ENCODE assay signal across 21 cellular contexts in the genomic region with DNA sequence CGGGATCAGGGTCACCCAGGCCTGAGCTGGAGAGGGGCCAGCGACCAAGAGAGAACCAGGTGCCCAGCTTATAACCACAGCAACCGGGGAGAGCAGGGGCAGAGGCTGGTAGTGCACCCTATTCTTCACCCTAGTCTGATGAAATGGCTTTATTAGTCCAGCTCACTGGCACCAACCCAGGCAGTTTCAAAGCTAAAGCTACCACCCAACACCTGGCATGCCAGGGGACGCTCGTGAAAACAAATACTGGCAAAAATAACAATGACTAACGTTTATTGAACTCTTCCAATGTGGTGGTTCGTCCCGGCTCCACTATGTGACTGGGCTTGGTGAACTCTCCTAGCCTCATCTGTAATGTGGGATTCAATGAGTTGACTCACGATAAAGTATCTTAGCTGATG. TPM values are rescaled to one million over a fixed set of nuclear protein-coding genes. Genes with fewer than 3 reads are reported as not detected.
A peak's percentile ranks its signal among the peaks of the same experiment; 100 is the strongest.
DNase-seq lines count a peak whose midpoint lies in the region; ATAC-seq, FAIRE-seq and TF ChIP-seq lines count a peak whose summit lies in the region.
"Had no signal": no experiment of that assay in that cellular context is flagged by ENCODE, and none has a peak within 500 bp of the region (broad histone marks: within the 10 kb centered on the region; RNA-seq: fewer than 3 reads in every experiment).

No MANE protein-coding gene starts in this region.

- TF ChIP-seq POLR2A in A549 (IDR thresholded peaks at IDR 0.05; ENCODE audit: low read length), result no peak

- FAIRE-seq in A549 (lab: Jason Lieb, UNC), result no peak
- FAIRE-seq: A204.1 had no signal

- H3K4me3 ChIP-seq in A549, result no peak overlapping the region
- H3K4me3 ChIP-seq in MM.1S (ENCODE audit: low read length), result no peak overlapping the region

- no peak for TF ChIP-seq CTCF in A549 (IDR thresholded peaks at IDR 0.05)
- no peak for TF ChIP-seq CTCF in MM.1S (IDR thresholded peaks at IDR 0.05; ENCODE audit: low read length)

- H4K20me1 ChIP-seq in MM.1S (ENCODE audit: insufficient read depth, low read length), result no peaks in the 10 kb centered on the region

- WGBS in A549 (ENCODE audit: missing lambda C conversion rate), result 41% methylated on average over 9 of the region's 9 CpGs

- H3F3A ChIP-seq in MM.1S (ENCODE audit: insufficient read depth, low read length), result no peaks in the 10 kb centered on the region

- CTCF ChIA-PET in A549 (lab: Yijun Ruan, JAX), result interaction anchor here (0.9 to 4.4 kb wide), 7 partner anchors 9 to 138 kb away, joined by 3 to 18 read pairs (median 5); no protein-coding TSS in a partner anchor

- TF ChIP-seq RAD21 in A549 (conservative IDR thresholded peaks at IDR 0.05 in 1 of 2, IDR thresholded peaks at IDR 0.05 in 1 of 2), result no peak

- TF ChIP-seq EP300 in A549 (IDR thresholded peaks at IDR 0.05), result no peak

- H3K9me3 ChIP-seq in A549, result no peaks in the 10 kb centered on the region
- no peaks in the 10 kb centered on the region for H3K9me3 ChIP-seq in MM.1S (replicated peaks; ENCODE audit: insufficient read depth, low read length)

- peak overlapping the region; percentile 16; the same call in 1 of the 3 replicates for H3K4me2 ChIP-seq in A549
- H3K4me2 ChIP-seq in MM.1S (ENCODE audit: low read depth, low read length), result 0 out of 2 replicates have a peak overlapping the region, but pooled peaks have one; percentile 2

- 0 out of 2 replicates have a peak overlapping the region, but pooled peaks have one; percentile 43 for H2AFZ ChIP-seq in MM.1S (ENCODE audit: low read length)

- H3K27me3 ChIP-seq in MM.1S (replicated peaks; ENCODE audit: insufficient read depth, low read length), result no peaks in the 10 kb centered on the region

- POLR2A ChIA-PET in A549 (lab: Yijun Ruan, JAX), result no interaction called here

- no peaks in the 10 kb centered on the region for H3K79me2 ChIP-seq in MM.1S (ENCODE audit: low read length)

- no peak overlapping the region for H3K9ac ChIP-seq in MM.1S (ENCODE audit: low read length)

- ATAC-seq in A549, result peak; percentile 76 to 79
- ATAC-seq in left lobe of liver, result peak; percentile 90
- no peak for ATAC-seq in HG02798 (IDR thresholded peaks at IDR 0.05; ENCODE audit: poor library complexity, unreplicated experiment)
- ATAC-seq in GM18858 (IDR thresholded peaks at IDR 0.05; ENCODE audit: unreplicated experiment), result no peak
- ATAC-seq: naive thymus-derived CD8-positive, alpha-beta T cell; right cardiac atrium; stimulated activated effector memory CD8-positive, alpha-beta T cell treated with anti-CD3 and anti-CD28 coated beads, Interleukin-12 subunit alpha, Interleukin-12 subunit beta, amount 100 ng/mL, for 72 hours had no signal

- H3K27ac ChIP-seq in A549 (peak overlapping the region in 1 of 2 experiments; percentile 69; a peak in 3 of 6 replicates), MM.1S (ENCODE audit: low read length) (peak overlapping the region; percentile 8; the same call in 1 of the 2 replicates)

- peak in 1 of 2 experiments; percentile 45 for DNase-seq in A549 (ENCODE audit: low read depth in 1 of 2, low spot score in 1 of 2)
- DNase-seq in MM.1S, result peak; percentile 26
- peak; percentile 25 for DNase-seq in SW480 (ENCODE audit: low spot score)
- peak; percentile 89 for DNase-seq in left lobe of liver (ENCODE audit: low spot score)
- no peak for DNase-seq in SKM-1 treated with dmso at 0.1 percent for 144 hours (lab: John Stamatoyannopoulos, UW; ENCODE audit: unreplicated experiment)
- DNase-seq in NOMO-1 (lab: John Stamatoyannopoulos, UW; ENCODE audit: unreplicated experiment in 2 of 2), result no peak
- DNase-seq: amniotic stem cell; CD4-positive, alpha-beta T cell; dermis blood vessel endothelial cell; naive thymus-derived CD8-positive, alpha-beta T cell; NCI-H1694; NCI-H748 treated with DMSO at 0.1 percent for 48 hours; right cardiac atrium; SIG-M5; T-helper 9 cell had no signal

- H3K36me3 ChIP-seq in MM.1S (replicated peaks; ENCODE audit: insufficient read depth, low read length), result no peaks in the 10 kb centered on the region

- H3K4me1 ChIP-seq in A549 (peaks cover 22% of the 10 kb centered on the region; the same call in 2 of the 3 replicates), MM.1S (ENCODE audit: low read length) (peaks cover 8% of the 10 kb centered on the region)

- H3K9me2 ChIP-seq in MM.1S (replicated peaks; ENCODE audit: insufficient read depth, low read length), result no peaks in the 10 kb centered on the region

TF ChIP-seq in A549, 52 proteins besides CTCF, POLR2A, EP300 and RAD21:
- TF ChIP-seq, protein P1, sequence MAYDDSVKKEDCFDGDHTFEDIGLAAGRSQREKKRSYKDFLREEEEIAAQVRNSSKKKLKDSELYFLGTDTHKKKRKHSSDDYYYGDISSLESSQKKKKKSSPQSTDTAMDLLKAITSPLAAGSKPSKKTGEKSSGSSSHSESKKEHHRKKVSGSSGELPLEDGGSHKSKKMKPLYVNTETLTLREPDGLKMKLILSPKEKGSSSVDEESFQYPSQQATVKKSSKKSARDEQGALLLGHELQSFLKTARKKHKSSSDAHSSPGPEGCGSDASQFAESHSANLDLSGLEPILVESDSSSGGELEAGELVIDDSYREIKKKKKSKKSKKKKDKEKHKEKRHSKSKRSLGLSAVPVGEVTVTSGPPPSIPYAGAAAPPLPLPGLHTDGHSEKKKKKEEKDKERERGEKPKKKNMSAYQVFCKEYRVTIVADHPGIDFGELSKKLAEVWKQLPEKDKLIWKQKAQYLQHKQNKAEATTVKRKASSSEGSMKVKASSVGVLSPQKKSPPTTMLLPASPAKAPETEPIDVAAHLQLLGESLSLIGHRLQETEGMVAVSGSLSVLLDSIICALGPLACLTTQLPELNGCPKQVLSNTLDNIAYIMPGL (CRISPR knock-in tag; IDR thresholded peaks at IDR 0.05; ENCODE audit: borderline replicate concordance), result no peak
- TF ChIP-seq GATA3 (IDR thresholded peaks at IDR 0.05; ENCODE audit: borderline replicate concordance), result no peak
- no peak for TF ChIP-seq MAX (IDR thresholded peaks at IDR 0.05)
- no peak for TF ChIP-seq RARB (CRISPR knock-in tag; IDR thresholded peaks at IDR 0.05)
- no peak for TF ChIP-seq EHF (CRISPR knock-in tag; IDR thresholded peaks at IDR 0.05)
- TF ChIP-seq, protein P2, sequence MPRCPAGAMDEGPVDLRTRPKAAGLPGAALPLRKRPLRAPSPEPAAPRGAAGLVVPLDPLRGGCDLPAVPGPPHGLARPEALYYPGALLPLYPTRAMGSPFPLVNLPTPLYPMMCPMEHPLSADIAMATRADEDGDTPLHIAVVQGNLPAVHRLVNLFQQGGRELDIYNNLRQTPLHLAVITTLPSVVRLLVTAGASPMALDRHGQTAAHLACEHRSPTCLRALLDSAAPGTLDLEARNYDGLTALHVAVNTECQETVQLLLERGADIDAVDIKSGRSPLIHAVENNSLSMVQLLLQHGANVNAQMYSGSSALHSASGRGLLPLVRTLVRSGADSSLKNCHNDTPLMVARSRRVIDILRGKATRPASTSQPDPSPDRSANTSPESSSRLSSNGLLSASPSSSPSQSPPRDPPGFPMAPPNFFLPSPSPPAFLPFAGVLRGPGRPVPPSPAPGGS (IDR thresholded peaks at IDR 0.05), result no peak
- TF ChIP-seq KDM1A (IDR thresholded peaks at IDR 0.05; ENCODE audit: low read depth), result no peak
- no peak for TF ChIP-seq BHLHE40 (IDR thresholded peaks at IDR 0.05; ENCODE audit: low read depth, low read length)
- TF ChIP-seq RNF2 (IDR thresholded peaks at IDR 0.05; ENCODE audit: borderline replicate concordance, low read depth), result no peak
- TF ChIP-seq MAFK (IDR thresholded peaks at IDR 0.05; ENCODE audit: partially characterized antibody), result no peak
TF ChIP-seq in A549: peak in this region for 0.

RNA-seq across cellular contexts. Expression of gene SCGB1A1, which starts 30.6 kb away (rescaled TPM):
- 0.47 TPM in 1 of 2 replicates, not detected in the other for polyA plus RNA-seq in A549 (2011; rRNA removed)
- polyA plus RNA-seq in A549 (2012; cell fraction: cytosol; rRNA removed), result 0.37 and 0.52 TPM in 2 replicates
- not detected in 2 replicates for polyA plus RNA-seq in A549 (2012; cell fraction: nucleus; rRNA removed)
- polyA plus RNA-seq in A549 (2017; fragmentation: RNase III; extraction: RNeasy Plus Mini Kit Qiagen cat#74134 plus additional on column Dnase treatment), result not detected in 3 replicates
- polyA minus RNA-seq in A549 (2011; rRNA and poly(A)+ RNA removed), result not detected in 2 replicates
- 2.0 TPM for total RNA-seq in left lobe of liver
- total RNA-seq: CD4-positive, alpha-beta T cell; dermis blood vessel endothelial cell; G401; naive thymus-derived CD8-positive, alpha-beta T cell; right cardiac atrium had no signal
- polyA plus RNA-seq: naive thymus-derived CD8-positive, alpha-beta T cell; right cardiac atrium; urinary bladder had no signal

Comparison
In these comparisons a context has a peak if more than half of its experiments do, and no peak if none do; other contexts are left out.
1. ATAC-seq: peak in A549 (2 of 2) and left lobe of liver (single experiment); none in HG02798 (single experiment) and GM18858 (single experiment).
2. DNase-seq: peak in MM.1S (single experiment), SW480 (single experiment) and left lobe of liver (single experiment); none in SKM-1 treated with dmso at 0.1 percent for 144 hours (single experiment) and NOMO-1 (0 of 2).